ENCODE assay signal across 25 cellular contexts in the genomic region with DNA sequence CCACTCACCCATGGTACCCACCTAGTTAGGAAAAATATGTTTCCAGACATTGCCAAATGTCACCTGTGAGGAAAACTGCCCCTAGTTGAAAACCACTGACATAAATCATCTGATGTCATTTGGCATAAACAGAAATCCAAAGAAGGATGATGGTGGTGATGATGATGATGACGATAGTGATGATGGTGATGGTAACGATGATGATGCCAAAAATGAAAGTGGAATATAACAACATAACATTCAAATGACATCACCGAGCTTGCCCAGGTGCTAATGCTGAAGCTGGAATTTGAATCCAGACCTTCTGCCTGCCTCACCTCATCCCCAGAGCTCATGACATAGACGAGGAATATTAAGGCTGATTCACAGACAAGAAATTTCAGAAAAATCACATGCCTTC.
"Had no signal": no experiment of that assay in that cellular context is flagged by ENCODE, and none has a peak within 500 bp of the region (broad histone marks: within the 10 kb centered on the region; RNA-seq: fewer than 3 reads in every experiment).

No MANE protein-coding gene starts in this region.

- ATAC-seq: stimulated activated effector memory CD8-positive, alpha-beta T cell treated with anti-CD3 and anti-CD28 coated beads, Interleukin-12 subunit alpha, Interleukin-12 subunit beta, amount 100 ng/mL, for 72 hours; stimulated activated memory B cell treated with anti-CD40 and anti-IgM and Interleukin-4, amounts not matched to agents 10 μg/mL and 1 μg/mL and 100 μg/mL, for 72 hours; stimulated activated naive B cell treated with anti-CD40 and anti-IgM and Interleukin-4, amounts not matched to agents 10 μg/mL and 1 μg/mL and 100 μg/mL, for 72 hours; stimulated activated naive CD8-positive, alpha-beta T cell treated with anti-CD3 and anti-CD28 coated beads, Interleukin-15, amount 100 ng/mL, for 72 hours; stimulated activated naive CD8-positive, alpha-beta T cell treated with anti-CD3 and anti-CD28 coated beads, Interleukin-15, Interleukin-2, amounts not matched to agents 100 U/mL and 50 U/mL, for 24 hours; upper lobe of right lung had no signal

- H3K4me1 ChIP-seq: stomach, suprapubic skin, testis, thyroid gland, tibial artery, tibial nerve, transverse colon, upper lobe of left lung, upper lobe of right lung, uterus, vagina had no signal

- H3K4me3 ChIP-seq: stomach, suprapubic skin, testis, thoracic aorta, thyroid gland, tibial artery, tibial nerve, transverse colon, upper lobe of left lung, upper lobe of right lung, uterus, vagina had no signal

- H3K36me3 ChIP-seq: stomach, suprapubic skin, thoracic aorta, thyroid gland, tibial artery, tibial nerve, transverse colon, upper lobe of left lung, upper lobe of right lung, uterus, vagina had no signal

- H3K9me3 ChIP-seq: stomach, suprapubic skin, testis, thoracic aorta, thyroid gland, tibial artery, tibial nerve, transverse colon, upper lobe of left lung, upper lobe of right lung, uterus, vagina had no signal

- H3K27me3 ChIP-seq: testis, thyroid gland, upper lobe of left lung, vagina had no signal

- DNase-seq: stimulated activated CD4-positive, alpha-beta T cell treated with anti-CD3 and anti-CD28 coated beads, Interleukin-2, amount 100 ng/mL, for 48 hours; stimulated activated CD4-positive, alpha-beta T cell treated with anti-CD3 and anti-CD28 coated beads, Interleukin-4, amount 100 ng/mL, for 1 hour; stimulated activated CD4-positive, alpha-beta T cell treated with anti-CD3 and anti-CD28 coated beads, Interleukin-4, amount 100 ng/mL, for 24 hours; stimulated activated CD4-positive, alpha-beta T cell treated with anti-CD3 and anti-CD28 coated beads, Interleukin-4, amount 100 ng/mL, for 4 hours; stimulated activated CD8-positive, alpha-beta memory T cell treated with anti-CD3 and anti-CD28 coated beads, Interleukin-4, amount 100 ng/mL, for 48 hours; stimulated activated naive B cell treated with anti-CD40 and anti-IgM and Interleukin-4, amounts not matched to agents 10 μg/mL and 1 μg/mL and 100 μg/mL, for 72 hours; stimulated activated naive CD4-positive, alpha-beta T cell; stimulated activated naive CD4-positive, alpha-beta T cell treated with Interleukin-2 at 50 U/mL for 16 hours; stimulated activated naive CD8-positive, alpha-beta T cell treated with anti-CD3 and anti-CD28 coated beads, Interleukin-15, amount 100 ng/mL, for 72 hours; stimulated activated naive CD8-positive, alpha-beta T cell treated with anti-CD3 and anti-CD28 coated beads, Interleukin-15, Interleukin-2, amounts not matched to agents 100 U/mL and 50 U/mL, for 24 hours; stomach; substantia nigra; testis; thyroid gland; tibial artery; transverse colon; upper lobe of left lung; upper lobe of right lung; uterus had no signal

- H3K27ac ChIP-seq: stomach, suprapubic skin, testis, thoracic aorta, thyroid gland, tibial artery, tibial nerve, transverse colon, upper lobe of left lung, upper lobe of right lung, uterus, vagina had no signal
